ENCODE assay signal across 17 cellular contexts in the genomic region with DNA sequence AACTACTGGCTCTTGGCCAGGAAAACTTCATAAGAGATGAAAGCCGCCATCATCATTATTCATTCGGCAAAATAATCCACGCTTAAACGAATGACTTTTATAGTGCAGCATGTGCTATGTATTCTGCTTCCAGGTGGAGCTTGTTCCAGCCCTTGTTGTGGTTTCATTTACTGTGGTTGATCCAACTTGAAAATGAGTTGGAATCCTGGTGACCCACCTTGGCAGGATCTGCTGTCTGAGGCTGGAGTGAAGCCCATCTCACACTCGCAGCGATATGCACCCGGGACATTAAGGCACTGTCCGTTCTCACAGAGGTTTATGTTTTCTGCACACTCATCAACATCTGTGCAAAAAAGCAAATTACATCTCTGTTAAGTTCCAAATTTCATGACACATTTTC.
"Had no signal": no experiment of that assay in that cellular context is flagged by ENCODE, and none has a peak within 500 bp of the region (broad histone marks: within the 10 kb centered on the region; RNA-seq: fewer than 3 reads in every experiment).

No MANE protein-coding gene starts in this region.

- H3K4me1 ChIP-seq: breast epithelium had no signal

- H3K9me3 ChIP-seq: breast epithelium, tibial nerve had no signal

- DNase-seq: activated CD4-positive, alpha-beta T cell treated with anti-CD3 and anti-CD28 coated beads for 1 hour; activated gamma-delta T cell treated with Interleukin-2 at 50 U/mL for 16 hours; activated T-cell treated with anti-CD3 and anti-CD28 coated beads, Interleukin-2, amount 50 U/mL, for 1 hour; anterior cingulate cortex; foreskin melanocyte; glutamatergic neuron; hypothalamus; naive thymus-derived CD8-positive, alpha-beta T cell; stimulated activated CD4-positive, alpha-beta T cell treated with anti-CD3 and anti-CD28 coated beads, Interleukin-12 subunit alpha, Interleukin-12 subunit beta, amount 100 ng/mL, for 4 hours; substantia nigra; T-helper 9 cell had no signal

- H3K4me3 ChIP-seq: breast epithelium, tibial nerve had no signal

- H3K27me3 Mint-ChIP-seq: progenitor cell of endocrine pancreas had no signal

- H3K27me3 ChIP-seq: breast epithelium, tibial nerve had no signal

- H3K4me3 Mint-ChIP-seq: activated naive CD4-positive, alpha-beta T cell treated with anti-CD3 and anti-CD28 coated beads, Interleukin-2, amount 50 U/mL, for 24 hours; naive thymus-derived CD8-positive, alpha-beta T cell; stimulated activated naive CD8-positive, alpha-beta T cell treated with anti-CD3 and anti-CD28 coated beads, Interleukin-15, Interleukin-2, amounts not matched to agents 100 ng/mL and 50 ng/mL, for 24 hours had no signal

- H3K27ac ChIP-seq: breast epithelium, tibial nerve had no signal

- ATAC-seq: left lobe of liver; naive thymus-derived CD8-positive, alpha-beta T cell had no signal

- H3K27ac Mint-ChIP-seq: activated naive CD4-positive, alpha-beta T cell treated with anti-CD3 and anti-CD28 coated beads, Interleukin-2, amount 50 U/mL, for 24 hours; naive thymus-derived CD8-positive, alpha-beta T cell; progenitor cell of endocrine pancreas; stimulated activated naive CD8-positive, alpha-beta T cell treated with anti-CD3 and anti-CD28 coated beads, Interleukin-15, Interleukin-2, amounts not matched to agents 100 ng/mL and 50 ng/mL, for 24 hours had no signal

- H3K4me1 Mint-ChIP-seq: activated naive CD4-positive, alpha-beta T cell treated with anti-CD3 and anti-CD28 coated beads, Interleukin-2, amount 50 U/mL, for 24 hours; naive thymus-derived CD8-positive, alpha-beta T cell had no signal

- H3K36me3 Mint-ChIP-seq: activated naive CD4-positive, alpha-beta T cell treated with anti-CD3 and anti-CD28 coated beads, Interleukin-2, amount 50 U/mL, for 24 hours; naive thymus-derived CD8-positive, alpha-beta T cell had no signal

- H3K36me3 ChIP-seq: breast epithelium, tibial nerve had no signal

- H3K9me3 Mint-ChIP-seq: activated naive CD4-positive, alpha-beta T cell treated with anti-CD3 and anti-CD28 coated beads, Interleukin-2, amount 50 U/mL, for 24 hours had no signal
